In the genomic region with DNA sequence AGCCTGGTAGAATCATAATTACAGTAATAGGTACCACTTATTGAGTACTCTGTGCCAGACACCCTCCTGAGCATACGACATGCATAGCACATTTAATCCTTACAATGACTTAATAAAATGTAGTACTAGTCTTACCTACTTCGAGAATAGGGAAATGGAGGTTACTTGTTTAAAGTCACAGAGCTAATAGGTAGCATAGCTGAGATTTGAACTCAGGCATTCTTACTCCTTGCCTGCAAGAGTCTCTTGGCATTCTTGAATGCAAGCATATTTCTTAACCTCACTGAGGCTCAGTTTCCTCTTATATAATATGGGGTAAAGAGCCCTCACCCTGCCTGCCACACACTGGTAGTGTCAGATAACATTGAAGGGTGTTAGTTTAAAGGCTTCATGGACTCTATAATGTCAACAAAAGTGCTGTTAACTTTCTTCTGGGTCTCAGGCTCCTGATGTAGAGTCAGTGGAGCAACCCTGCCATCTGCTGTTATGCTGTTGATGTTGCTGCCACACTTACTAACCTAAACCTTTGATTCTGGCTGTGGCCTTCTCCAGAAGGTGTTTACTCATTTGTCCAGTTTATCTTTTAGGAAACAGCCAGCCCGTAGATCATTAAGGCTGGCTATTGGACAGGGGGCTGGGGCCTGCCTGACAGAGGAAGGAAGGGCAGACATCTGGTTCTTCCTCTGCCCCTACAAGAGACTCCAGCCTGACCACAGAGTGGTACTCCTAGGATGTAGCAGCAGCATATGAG, we compare ENCODE assay signal across 8 cellular contexts. TPM values are rescaled to one million over a fixed set of nuclear protein-coding genes. Genes with fewer than 3 reads are reported as not detected.
DNase-seq lines count a peak whose midpoint lies in the region; ATAC-seq and FAIRE-seq lines count a peak whose summit lies in the region.

No MANE protein-coding gene starts in this region.

- H3K4ac ChIP-seq in trophoblast cell (ENCODE audit: low read depth, low read length), result no peak overlapping the region

- no peak overlapping the region for H2AK5ac ChIP-seq in trophoblast cell (ENCODE audit: low read length)

- no peak overlapping the region for H3K9ac ChIP-seq in trophoblast cell (ENCODE audit: low read length)

- peak overlapping the region; percentile 16 for H3K18ac ChIP-seq in trophoblast cell (ENCODE audit: low read length)

- no peak overlapping the region for H4K12ac ChIP-seq in trophoblast cell (ENCODE audit: low read depth, low read length)

- H3K4me1 ChIP-seq in trophoblast cell (ENCODE audit: control insufficient read depth in 1 of 2, insufficient read depth in 2 of 2, low read length in 2 of 2), result peaks cover 19 to 32% of the 10 kb centered on the region in 2 experiments

- peaks cover 20% of the 10 kb centered on the region for H3K79me1 ChIP-seq in trophoblast cell (ENCODE audit: low read length)

- no peaks in the 10 kb centered on the region for H3K9me3 ChIP-seq in trophoblast cell (ENCODE audit: insufficient read depth, low read depth, low read length)

- H3K4me1 Mint-ChIP-seq in stimulated activated naive CD8-positive, alpha-beta T cell treated with anti-CD3 and anti-CD28 coated beads, Interleukin-15, Interleukin-2, amounts not matched to agents 100 ng/mL and 50 ng/mL, for 24 hours (ENCODE audit: low read depth), result peaks cover 38% of the 10 kb centered on the region

- WGBS in trophoblast cell (ENCODE audit: extremely low coverage, insufficient coverage, insufficient read length), result no CpG with 5 or more reads among the region's 3 CpGs

- no peak for ATAC-seq in stimulated activated naive CD8-positive, alpha-beta T cell treated with anti-CD3 and anti-CD28 coated beads, Interleukin-15, Interleukin-2, amounts not matched to agents 100 U/mL and 50 U/mL, for 24 hours
- ATAC-seq in GM18909 (IDR thresholded peaks at IDR 0.05; ENCODE audit: poor library complexity, unreplicated experiment) (no peak), GM18502 (IDR thresholded peaks at IDR 0.05; ENCODE audit: poor library complexity, unreplicated experiment) (no peak)

- no peaks in the 10 kb centered on the region for H3K27me3 ChIP-seq in trophoblast cell (ENCODE audit: insufficient read depth, low read length)

- no peak overlapping the region for H2BK12ac ChIP-seq in trophoblast cell (ENCODE audit: low read length)

- no peak for FAIRE-seq in frontal cortex (lab: Jason Lieb, UNC)

- no peak overlapping the region for H3K4me3 Mint-ChIP-seq in stimulated activated naive CD8-positive, alpha-beta T cell treated with anti-CD3 and anti-CD28 coated beads, Interleukin-15, Interleukin-2, amounts not matched to agents 100 ng/mL and 50 ng/mL, for 24 hours

- no peak overlapping the region for H2BK5ac ChIP-seq in trophoblast cell (ENCODE audit: low read depth, low read length, poor library complexity)

- peaks cover 6% of the 10 kb centered on the region for H3K36me3 Mint-ChIP-seq in stimulated activated naive CD8-positive, alpha-beta T cell treated with anti-CD3 and anti-CD28 coated beads, Interleukin-15, Interleukin-2, amounts not matched to agents 100 ng/mL and 50 ng/mL, for 24 hours (ENCODE audit: low read depth)

- H2AFZ ChIP-seq in trophoblast cell (ENCODE audit: insufficient read depth, low read length, poor library complexity), result no peak overlapping the region

- no peak overlapping the region for H4K91ac ChIP-seq in trophoblast cell (ENCODE audit: low read depth, low read length)

- no peak overlapping the region for H3K4me2 ChIP-seq in trophoblast cell (ENCODE audit: low read length)

- no peak overlapping the region for H4K8ac ChIP-seq in trophoblast cell (ENCODE audit: low read depth, low read length)

- H3K36me3 ChIP-seq in trophoblast cell (ENCODE audit: control insufficient read depth in 1 of 2, insufficient read depth in 2 of 2, low read length in 2 of 2), result no peaks in the 10 kb centered on the region

- no peak overlapping the region for H3K23ac ChIP-seq in trophoblast cell (ENCODE audit: low read length)

- no peak overlapping the region for H3K4me3 ChIP-seq in trophoblast cell (ENCODE audit: low read depth, low read length)

- no peak for DNase-seq in stimulated activated naive CD8-positive, alpha-beta T cell treated with anti-CD3 and anti-CD28 coated beads, Interleukin-15, Interleukin-2, amounts not matched to agents 100 U/mL and 50 U/mL, for 24 hours
- DNase-seq in NCI-H446 (lab: John Stamatoyannopoulos, UW) (peak; percentile 23 to 65), frontal cortex (ENCODE audit: low spot score in 2 of 2) (peak; percentile 29 to 52), trophoblast cell (peak; percentile 55 to 65)
- peak; percentile 42 for DNase-seq in activated effector memory CD4-positive, alpha-beta T cell treated with Interleukin-2 at 50 U/mL for 16 hours

- no peaks in the 10 kb centered on the region for H3K27me3 Mint-ChIP-seq in stimulated activated naive CD8-positive, alpha-beta T cell treated with anti-CD3 and anti-CD28 coated beads, Interleukin-15, Interleukin-2, amounts not matched to agents 100 ng/mL and 50 ng/mL, for 24 hours

- H3K27ac ChIP-seq in trophoblast cell (ENCODE audit: low read depth, low read length), result no peak overlapping the region

- no peaks in the 10 kb centered on the region for H3K79me2 ChIP-seq in trophoblast cell (ENCODE audit: control insufficient read depth, insufficient read depth, low read length, poor library complexity)

- no peak overlapping the region for H3K14ac ChIP-seq in trophoblast cell (ENCODE audit: low read length)

- H3K27ac Mint-ChIP-seq in stimulated activated naive CD8-positive, alpha-beta T cell treated with anti-CD3 and anti-CD28 coated beads, Interleukin-15, Interleukin-2, amounts not matched to agents 100 ng/mL and 50 ng/mL, for 24 hours, result peak overlapping the region; percentile 14

- no peak overlapping the region for H2BK120ac ChIP-seq in trophoblast cell (ENCODE audit: insufficient read depth, low read length, poor library complexity)

- no peaks in the 10 kb centered on the region for H3K9me3 Mint-ChIP-seq in stimulated activated naive CD8-positive, alpha-beta T cell treated with anti-CD3 and anti-CD28 coated beads, Interleukin-15, Interleukin-2, amounts not matched to agents 100 ng/mL and 50 ng/mL, for 24 hours

RNA-seq across cellular contexts. Expression of a gene that starts 18.9 kb away (rescaled TPM):
- total RNA-seq in frontal cortex, result 13.9 TPM
- polyA plus RNA-seq in trophoblast cell (2013), result 131 and 135 TPM in 2 replicates
